ENCODE assay signal across 2 cellular contexts in genomic region chr9:19464061-19464763, GRCh38.
TF ChIP-seq lines count a peak whose summit lies in the region.

No MANE protein-coding gene starts in this region.

TF ChIP-seq in IMR-90, 13 proteins besides CTCF, POLR2A, EP300 and RAD21:
- TF ChIP-seq ELK1 (IDR thresholded peaks at IDR 0.05; ENCODE audit: borderline replicate concordance, low read depth, low read length): no peak
- TF ChIP-seq RFX5 (IDR thresholded peaks at IDR 0.05; ENCODE audit: low read depth, low read length): no peak
- no peak for TF ChIP-seq MAFK (IDR thresholded peaks at IDR 0.05; ENCODE audit: low read depth, low read length)
- no peak for TF ChIP-seq BHLHE40 (IDR thresholded peaks at IDR 0.05; ENCODE audit: low read depth, low read length)
- no peak for TF ChIP-seq FOS (IDR thresholded peaks at IDR 0.05; ENCODE audit: low read depth, low read length)
- no peak for TF ChIP-seq NFE2L2 (IDR thresholded peaks at IDR 0.05; ENCODE audit: low read depth, low read length)
- no peak for TF ChIP-seq CEBPB (IDR thresholded peaks at IDR 0.05; ENCODE audit: low read depth, low read length)
- TF ChIP-seq CHD1 (IDR thresholded peaks at IDR 0.05; ENCODE audit: low read depth, low read length): no peak
- no peak for TF ChIP-seq MXI1 (IDR thresholded peaks at IDR 0.05; ENCODE audit: borderline replicate concordance, low read depth, low read length)
- no peak for TF ChIP-seq MAZ (IDR thresholded peaks at IDR 0.05; ENCODE audit: borderline replicate concordance, low read depth, low read length)
- TF ChIP-seq RCOR1 (IDR thresholded peaks at IDR 0.05; ENCODE audit: insufficient replicate concordance, low read length): no peak
- no peak for TF ChIP-seq USF2 (IDR thresholded peaks at IDR 0.05; ENCODE audit: low read depth, low read length)
- TF ChIP-seq SMC3 (IDR thresholded peaks at IDR 0.05; ENCODE audit: low read depth, low read length): no peak

TF ChIP-seq in H1, 55 proteins besides CTCF, POLR2A, EP300 and RAD21:
- TF ChIP-seq SIN3A (conservative IDR thresholded peaks at IDR 0.05 in 1 of 2, IDR thresholded peaks at IDR 0.05 in 1 of 2; ENCODE audit: low read depth in 1 of 2, low read length in 2 of 2) (0 out of 4 replicates have a peak, but pooled peaks of 1 of the 2 experiments have one; percentile 2), CHD7 (IDR thresholded peaks at IDR 0.05; ENCODE audit: insufficient replicate concordance, low read length) (no peak)
